ENCODE assay signal across 1 cellular context in the genomic region with DNA sequence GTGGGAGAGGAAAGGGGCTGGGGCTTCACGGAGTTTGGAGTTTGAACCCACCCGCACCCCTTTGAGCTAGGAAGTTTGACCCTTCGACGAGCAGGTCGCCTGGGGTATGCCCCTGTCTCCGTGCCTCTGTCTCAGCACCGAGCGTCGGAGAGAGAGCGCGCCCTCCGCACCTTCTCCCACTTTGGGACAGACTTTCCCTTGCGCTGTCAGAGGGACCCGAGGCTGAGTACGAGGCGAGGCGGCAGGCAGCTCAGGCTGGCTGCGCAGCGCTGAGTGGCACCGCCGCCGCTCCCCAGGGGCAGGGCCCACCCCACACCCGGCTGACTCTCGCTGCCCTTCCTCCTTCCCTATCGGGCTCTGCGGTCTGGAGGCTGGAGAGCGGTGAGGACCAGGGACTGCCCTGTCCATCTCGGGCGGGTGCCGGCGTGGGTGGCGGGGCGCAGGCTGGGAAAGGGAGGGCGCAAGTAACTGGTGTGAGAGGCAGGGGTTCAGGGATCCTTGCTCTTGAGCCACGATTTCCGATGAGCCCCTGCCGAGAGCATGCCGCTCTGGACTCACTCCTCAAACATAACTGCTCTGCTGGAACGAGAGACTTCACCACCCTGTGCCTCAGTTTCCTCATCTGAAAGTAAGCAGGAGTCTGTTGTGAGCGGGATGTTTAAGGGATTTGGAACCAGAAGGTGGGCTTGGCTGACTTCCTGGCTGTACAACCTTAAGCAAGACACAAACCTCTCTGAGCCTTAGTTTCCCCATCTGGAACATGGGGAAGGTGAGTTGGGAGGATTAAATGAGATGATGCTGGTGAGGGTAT.
A peak's percentile ranks its signal among the peaks of the same experiment; 100 is the strongest.
TF ChIP-seq lines count a peak whose summit lies in the region.

No MANE protein-coding gene starts in this region.

TF ChIP-seq in HepG2, 621 proteins besides CTCF, POLR2A, EP300 and RAD21 (continued from another document and continues in another):
- TF ChIP-seq TIGD3 (CRISPR knock-in tag; IDR thresholded peaks at IDR 0.05; ENCODE audit: borderline replicate concordance) = no peak
- TF ChIP-seq EHMT2 (IDR thresholded peaks at IDR 0.05; ENCODE audit: borderline replicate concordance, low read depth, low read length) = no peak
- no peak for TF ChIP-seq XBP1 (CRISPR knock-in tag; IDR thresholded peaks at IDR 0.05)
- TF ChIP-seq SP140L (CRISPR knock-in tag; IDR thresholded peaks at IDR 0.05; ENCODE audit: borderline replicate concordance) = no peak
- TF ChIP-seq THYN1 (CRISPR knock-in tag; IDR thresholded peaks at IDR 0.05; ENCODE audit: borderline replicate concordance, low read depth) = no peak
- TF ChIP-seq ZNF276 (CRISPR knock-in tag; IDR thresholded peaks at IDR 0.05; ENCODE audit: low read depth) = no peak
- TF ChIP-seq RNF2 (conservative IDR thresholded peaks at IDR 0.05; ENCODE audit: low read depth) = no peak
- TF ChIP-seq CREB1 (IDR thresholded peaks at IDR 0.05) = no peak
- no peak for TF ChIP-seq CREB1 (CRISPR knock-in tag; IDR thresholded peaks at IDR 0.05)
- TF ChIP-seq GATAD1 (CRISPR knock-in tag; IDR thresholded peaks at IDR 0.05) = no peak
- TF ChIP-seq ZNF18 (CRISPR knock-in tag; IDR thresholded peaks at IDR 0.05; ENCODE audit: insufficient replicate concordance) = no peak
- TF ChIP-seq, protein P1, sequence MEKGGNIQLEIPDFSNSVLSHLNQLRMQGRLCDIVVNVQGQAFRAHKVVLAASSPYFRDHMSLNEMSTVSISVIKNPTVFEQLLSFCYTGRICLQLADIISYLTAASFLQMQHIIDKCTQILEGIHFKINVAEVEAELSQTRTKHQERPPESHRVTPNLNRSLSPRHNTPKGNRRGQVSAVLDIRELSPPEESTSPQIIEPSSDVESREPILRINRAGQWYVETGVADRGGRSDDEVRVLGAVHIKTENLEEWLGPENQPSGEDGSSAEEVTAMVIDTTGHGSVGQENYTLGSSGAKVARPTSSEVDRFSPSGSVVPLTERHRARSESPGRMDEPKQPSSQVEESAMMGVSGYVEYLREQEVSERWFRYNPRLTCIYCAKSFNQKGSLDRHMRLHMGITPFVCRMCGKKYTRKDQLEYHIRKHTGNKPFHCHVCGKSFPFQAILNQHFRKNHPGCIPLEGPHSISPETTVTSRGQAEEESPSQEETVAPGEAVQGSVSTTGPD (CRISPR knock-in tag; IDR thresholded peaks at IDR 0.05) = no peak
- TF ChIP-seq KDM1A (CRISPR knock-in tag; IDR thresholded peaks at IDR 0.05) = no peak
- no peak for TF ChIP-seq ZNF563 (CRISPR knock-in tag; IDR thresholded peaks at IDR 0.05)
- TF ChIP-seq, protein P2, sequence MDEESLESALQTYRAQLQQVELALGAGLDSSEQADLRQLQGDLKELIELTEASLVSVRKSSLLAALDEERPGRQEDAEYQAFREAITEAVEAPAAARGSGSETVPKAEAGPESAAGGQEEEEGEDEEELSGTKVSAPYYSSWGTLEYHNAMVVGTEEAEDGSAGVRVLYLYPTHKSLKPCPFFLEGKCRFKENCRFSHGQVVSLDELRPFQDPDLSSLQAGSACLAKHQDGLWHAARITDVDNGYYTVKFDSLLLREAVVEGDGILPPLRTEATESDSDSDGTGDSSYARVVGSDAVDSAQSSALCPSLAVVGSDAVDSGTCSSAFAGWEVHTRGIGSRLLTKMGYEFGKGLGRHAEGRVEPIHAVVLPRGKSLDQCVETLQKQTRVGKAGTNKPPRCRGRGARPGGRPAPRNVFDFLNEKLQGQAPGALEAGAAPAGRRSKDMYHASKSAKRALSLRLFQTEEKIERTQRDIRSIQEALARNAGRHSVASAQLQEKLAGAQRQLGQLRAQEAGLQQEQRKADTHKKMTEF (CRISPR knock-in tag; IDR thresholded peaks at IDR 0.05) = no peak
- TF ChIP-seq MAFK (conservative IDR thresholded peaks at IDR 0.05 in 1 of 2, IDR thresholded peaks at IDR 0.05 in 1 of 2; ENCODE audit: low read length in 2 of 2) = no peak
- no peak for TF ChIP-seq KMT2B (CRISPR knock-in tag; IDR thresholded peaks at IDR 0.05)
- no peak for TF ChIP-seq ZNF451 (CRISPR knock-in tag; IDR thresholded peaks at IDR 0.05)
- TF ChIP-seq CCAR2 (optimal IDR thresholded peaks at IDR 0.05; ENCODE audit: low read depth, low read length) = no peak
- no peak for TF ChIP-seq ZNF556 (CRISPR knock-in tag; IDR thresholded peaks at IDR 0.05; ENCODE audit: borderline replicate concordance)
- TF ChIP-seq ZNF274 (CRISPR knock-in tag; IDR thresholded peaks at IDR 0.05) = peak; percentile 80
- TF ChIP-seq, protein P3, sequence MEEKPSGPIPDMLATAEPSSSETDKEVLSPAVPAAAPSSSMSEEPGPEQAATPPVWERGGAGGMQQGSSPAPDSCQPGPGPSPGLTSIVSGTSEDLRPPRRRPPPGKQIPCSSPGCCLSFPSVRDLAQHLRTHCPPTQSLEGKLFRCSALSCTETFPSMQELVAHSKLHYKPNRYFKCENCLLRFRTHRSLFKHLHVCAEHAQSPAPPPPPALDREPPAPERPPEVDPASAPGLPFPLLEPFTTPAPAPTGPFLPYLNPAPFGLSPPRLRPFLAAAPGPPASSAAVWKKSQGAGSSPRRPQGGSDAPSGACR (CRISPR knock-in tag; IDR thresholded peaks at IDR 0.05) = no peak
- TF ChIP-seq ZNF761 (CRISPR knock-in tag; conservative IDR thresholded peaks at IDR 0.05) = no peak
- TF ChIP-seq, protein P4, sequence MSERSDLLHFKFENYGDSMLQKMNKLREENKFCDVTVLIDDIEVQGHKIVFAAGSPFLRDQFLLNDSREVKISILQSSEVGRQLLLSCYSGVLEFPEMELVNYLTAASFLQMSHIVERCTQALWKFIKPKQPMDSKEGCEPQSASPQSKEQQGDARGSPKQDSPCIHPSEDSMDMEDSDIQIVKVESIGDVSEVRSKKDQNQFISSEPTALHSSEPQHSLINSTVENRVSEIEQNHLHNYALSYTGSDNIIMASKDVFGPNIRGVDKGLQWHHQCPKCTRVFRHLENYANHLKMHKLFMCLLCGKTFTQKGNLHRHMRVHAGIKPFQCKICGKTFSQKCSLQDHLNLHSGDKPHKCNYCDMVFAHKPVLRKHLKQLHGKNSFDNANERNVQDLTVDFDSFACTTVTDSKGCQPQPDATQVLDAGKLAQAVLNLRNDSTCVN (CRISPR knock-in tag; IDR thresholded peaks at IDR 0.05; ENCODE audit: borderline replicate concordance) = no peak
- 0 out of 2 replicates have a peak, but pooled peaks have one; percentile 62 for TF ChIP-seq ZNF136 (CRISPR knock-in tag; IDR thresholded peaks at IDR 0.05; ENCODE audit: low read depth)
- TF ChIP-seq ZNF280D (CRISPR knock-in tag; IDR thresholded peaks at IDR 0.05) = no peak
- 0 out of 2 replicates have a peak, but pooled peaks have one; percentile 27 for TF ChIP-seq ZBTB7B (CRISPR knock-in tag; IDR thresholded peaks at IDR 0.05)
- TF ChIP-seq PRDM10 (CRISPR knock-in tag; IDR thresholded peaks at IDR 0.05; ENCODE audit: low read depth) = no peak
- no peak for TF ChIP-seq PAXIP1 (CRISPR knock-in tag; conservative IDR thresholded peaks at IDR 0.05)
- TF ChIP-seq POGZ (CRISPR knock-in tag; IDR thresholded peaks at IDR 0.05) = no peak
- TF ChIP-seq ZNF567 (CRISPR knock-in tag; IDR thresholded peaks at IDR 0.05; ENCODE audit: borderline replicate concordance) = no peak
- TF ChIP-seq ZNF737 (CRISPR knock-in tag; IDR thresholded peaks at IDR 0.05; ENCODE audit: borderline replicate concordance) = no peak
- no peak for TF ChIP-seq HDAC2 (CRISPR knock-in tag; IDR thresholded peaks at IDR 0.05)
- no peak for TF ChIP-seq SOX6 (IDR thresholded peaks at IDR 0.05)
- 0 out of 2 replicates have a peak, but pooled peaks have one; percentile 31 for TF ChIP-seq SOX6 (CRISPR knock-in tag; IDR thresholded peaks at IDR 0.05)
